1 cellular context compared by ENCODE assay signal in the genomic region with DNA sequence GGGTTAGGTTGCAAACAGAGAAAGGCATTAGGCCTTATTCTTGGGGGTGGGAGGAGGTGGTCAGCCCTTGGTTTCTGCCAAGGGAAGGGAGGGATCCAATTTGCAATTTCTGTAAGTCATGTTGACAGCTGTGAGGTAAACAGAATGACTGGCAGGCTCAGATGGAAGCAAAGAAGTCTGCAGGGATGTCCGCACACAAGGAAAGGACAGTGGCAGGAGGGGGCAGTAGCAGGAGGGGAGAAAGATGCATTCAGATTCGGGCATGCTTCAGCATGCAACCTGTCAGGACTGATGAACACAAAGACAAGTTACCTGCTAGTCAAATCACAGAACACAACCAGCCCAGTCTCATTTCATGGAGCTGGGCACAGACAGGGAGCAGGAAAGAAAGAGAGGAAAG.
TF ChIP-seq lines count a peak whose summit lies in the region.

No MANE protein-coding gene starts in this region.

TF ChIP-seq in A549, 52 proteins besides CTCF, POLR2A, EP300 and RAD21 (continued from another document):
- TF ChIP-seq, protein P1, sequence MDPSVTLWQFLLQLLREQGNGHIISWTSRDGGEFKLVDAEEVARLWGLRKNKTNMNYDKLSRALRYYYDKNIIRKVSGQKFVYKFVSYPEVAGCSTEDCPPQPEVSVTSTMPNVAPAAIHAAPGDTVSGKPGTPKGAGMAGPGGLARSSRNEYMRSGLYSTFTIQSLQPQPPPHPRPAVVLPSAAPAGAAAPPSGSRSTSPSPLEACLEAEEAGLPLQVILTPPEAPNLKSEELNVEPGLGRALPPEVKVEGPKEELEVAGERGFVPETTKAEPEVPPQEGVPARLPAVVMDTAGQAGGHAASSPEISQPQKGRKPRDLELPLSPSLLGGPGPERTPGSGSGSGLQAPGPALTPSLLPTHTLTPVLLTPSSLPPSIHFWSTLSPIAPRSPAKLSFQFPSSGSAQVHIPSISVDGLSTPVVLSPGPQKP (IDR thresholded peaks at IDR 0.05; ENCODE audit: low read depth, low read length): no peak
